8 cellular contexts compared by ENCODE assay signal in genomic region chr11:109853156-109853776, GRCh38.
A peak's percentile ranks its signal among the peaks of the same experiment; 100 is the strongest.
DNase-seq lines count a peak whose midpoint lies in the region; ATAC-seq and TF ChIP-seq lines count a peak whose summit lies in the region.

No MANE protein-coding gene starts in this region.

- H2AFZ ChIP-seq in neural cell (ENCODE audit: low read depth, low read length) = no peak overlapping the region

- TF ChIP-seq EP300 in neural cell (conservative IDR thresholded peaks at IDR 0.05; ENCODE audit: poor library complexity, severe bottlenecking) = no peak

- H4K20me1 ChIP-seq in neural cell (ENCODE audit: insufficient read depth) = no peaks in the 10 kb centered on the region

- no peaks in the 10 kb centered on the region for H3K36me3 ChIP-seq in neural cell (ENCODE audit: insufficient read depth, low read length)

- H3K9me3 Mint-ChIP-seq in brain = peaks cover 0 to 4% (median 0%) of the 10 kb centered on the region in 5 experiments

- TF ChIP-seq CTCF in 22Rv1 (IDR thresholded peaks at IDR 0.05) (peak; percentile 75), GM12872 (IDR thresholded peaks at IDR 0.05; ENCODE audit: insufficient read depth, low read depth, low read length) (peak; percentile 69), brain (conservative IDR thresholded peaks at IDR 0.05) (peak; percentile 66 to 73), neural cell (IDR thresholded peaks at IDR 0.05; ENCODE audit: poor library complexity, severe bottlenecking) (peak; percentile 68)

- no peak overlapping the region for H3K4me2 ChIP-seq in neural cell (ENCODE audit: low read length)

- peak; percentile 11 for DNase-seq in NCI-H1436 (lab: John Stamatoyannopoulos, UW)
- no peak for DNase-seq in cerebellar nuclear complex (lab: John Stamatoyannopoulos, UW)

- no peak overlapping the region for H3K27ac ChIP-seq in 22Rv1
- H3K27ac ChIP-seq in neural cell (ENCODE audit: low read length) = no peak overlapping the region

- H3K79me2 ChIP-seq in neural cell (replicated peaks; ENCODE audit: insufficient read depth, low read length) = no peaks in the 10 kb centered on the region

- H3K4me3 Mint-ChIP-seq in brain = no peak overlapping the region

- H3K27me3 ChIP-seq in neural cell (ENCODE audit: insufficient read depth, low read depth, low read length) = no peaks in the 10 kb centered on the region

- no peaks in the 10 kb centered on the region for H3K36me3 Mint-ChIP-seq in brain

- H3K4me3 ChIP-seq in neural cell (ENCODE audit: low read length) = no peak overlapping the region

- H3K9me3 ChIP-seq in neural cell (ENCODE audit: low read length) = no peaks in the 10 kb centered on the region

- no peaks in the 10 kb centered on the region for H3K27me3 Mint-ChIP-seq in brain

- H3K27ac Mint-ChIP-seq in brain = peak overlapping the region in 2 of 5 experiments; percentile 6 to 10

- ATAC-seq in HG02759 (IDR thresholded peaks at IDR 0.05; ENCODE audit: unreplicated experiment) (peak; percentile 84), HG02970 (IDR thresholded peaks at IDR 0.05; ENCODE audit: low FRiP score, unreplicated experiment) (no peak)

- no peaks in the 10 kb centered on the region for H3F3A ChIP-seq in neural cell (ENCODE audit: insufficient read depth, low read length, poor library complexity, severe bottlenecking)

- TF ChIP-seq RAD21 in neural cell (conservative IDR thresholded peaks at IDR 0.05) = peak; percentile 72

- no peaks in the 10 kb centered on the region for H3K9me2 ChIP-seq in neural cell (ENCODE audit: insufficient read depth, low read length)

- no peak overlapping the region for H3K9ac ChIP-seq in neural cell (ENCODE audit: low read length)

- H3K4me1 Mint-ChIP-seq in brain = peaks cover 31% of the 10 kb centered on the region

TF ChIP-seq in neural cell, 6 proteins besides CTCF, POLR2A, EP300 and RAD21:
- no peak for TF ChIP-seq TAF1 (IDR thresholded peaks at IDR 0.05; ENCODE audit: low read depth)
- no peak for TF ChIP-seq EZH2 (IDR thresholded peaks at IDR 0.05; ENCODE audit: borderline replicate concordance, insufficient read depth, low read length, poor library complexity, severe bottlenecking)
- TF ChIP-seq SMC3 (conservative IDR thresholded peaks at IDR 0.05; ENCODE audit: poor library complexity) = peak; percentile 69
